In the genomic region with DNA sequence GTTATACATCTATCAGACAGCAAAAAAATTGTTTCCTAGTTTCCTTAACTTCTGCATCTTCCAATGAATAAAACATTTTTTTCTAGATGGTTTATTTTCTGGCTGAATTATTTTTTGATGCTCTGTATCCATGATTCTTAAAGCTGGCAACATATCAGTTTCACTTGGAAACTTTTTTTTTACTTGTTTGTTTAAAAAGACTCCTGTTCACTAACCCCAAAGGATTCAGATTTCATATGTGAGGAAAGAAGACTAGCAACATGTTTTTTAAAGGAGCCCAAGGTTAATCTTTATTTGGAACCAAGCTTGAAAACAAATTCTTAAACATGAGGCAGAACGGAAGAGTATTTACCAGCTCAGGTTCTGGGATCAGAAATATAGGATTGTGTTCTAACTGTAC, we compare ENCODE assay signal across 30 cellular contexts.
"Had no signal": no experiment of that assay in that cellular context is flagged by ENCODE, and none has a peak within 500 bp of the region (broad histone marks: within the 10 kb centered on the region; RNA-seq: fewer than 3 reads in every experiment).

No MANE protein-coding gene starts in this region.

- H3K36me3 ChIP-seq: left lung, lower lobe of right lung, pancreas, prostate gland, stomach, thyroid gland, transverse colon, upper lobe of left lung, vagina had no signal

- ATAC-seq: left colon; left lung; lower lobe of right lung; mucosa of descending colon; naive thymus-derived CD4-positive, alpha-beta T cell; natural killer cell treated with Interleukin-12 subunit alpha and Interleukin-12 subunit beta and Interleukin-15 and Interleukin-18, amount 100 ng/mL, for 72 hours; pancreas; right cardiac atrium; sciatic nerve; stimulated activated naive B cell treated with anti-CD40 and anti-IgM and Interleukin-4, amounts not matched to agents 10 μg/mL and 1 μg/mL and 100 μg/mL, for 72 hours; stimulated activated naive CD8-positive, alpha-beta T cell treated with anti-CD3 and anti-CD28 coated beads, Interleukin-15, Interleukin-2, amounts not matched to agents 100 U/mL and 50 U/mL, for 24 hours had no signal

- H3K27me3 Mint-ChIP-seq: natural killer cell treated with Interleukin-12 subunit alpha and Interleukin-12 subunit beta and Interleukin-15 and Interleukin-18, amount 100 ng/mL, for 72 hours; stimulated activated naive B cell treated with anti-CD40 and anti-IgM and Interleukin-4, amounts not matched to agents 10 μg/mL and 1 μg/mL and 100 μg/mL, for 72 hours had no signal

- H3K4me3 Mint-ChIP-seq: immature natural killer cell; naive thymus-derived CD4-positive, alpha-beta T cell; natural killer cell treated with Interleukin-12 subunit alpha and Interleukin-12 subunit beta and Interleukin-15 and Interleukin-18, amount 100 ng/mL, for 72 hours; stimulated activated naive B cell treated with anti-CD40 and anti-IgM and Interleukin-4, amounts not matched to agents 10 μg/mL and 1 μg/mL and 100 μg/mL, for 72 hours had no signal

- H3K4me3 ChIP-seq: left lung, lower lobe of right lung, mucosa of descending colon, pancreas, prostate gland, skin epidermis, stomach, testis, thyroid gland, transverse colon, upper lobe of left lung, vagina had no signal

- H3K36me3 Mint-ChIP-seq: immature natural killer cell; naive thymus-derived CD4-positive, alpha-beta T cell; stimulated activated naive B cell treated with anti-CD40 and anti-IgM and Interleukin-4, amounts not matched to agents 10 μg/mL and 1 μg/mL and 100 μg/mL, for 72 hours had no signal

- DNase-seq: immature natural killer cell; kidney; left colon; left lung; lower lobe of right lung; mammary epithelial cell; mesendoderm; midbrain; mucosa of descending colon; naive thymus-derived CD4-positive, alpha-beta T cell; pancreas; posterior cingulate gyrus; retina; right cardiac atrium; stimulated activated CD4-positive, alpha-beta T cell treated with anti-CD3 and anti-CD28 coated beads, Interleukin-12 subunit alpha, Interleukin-12 subunit beta, amount 100 ng/mL, for 4 hours; stimulated activated CD4-positive, alpha-beta T cell treated with anti-CD3 and anti-CD28 coated beads, Interleukin-15, amount 100 ng/mL, for 24 hours; stimulated activated CD4-positive, alpha-beta T cell treated with anti-CD3 and anti-CD28 coated beads, Interleukin-2, amount 100 ng/mL, for 24 hours; stimulated activated CD4-positive, alpha-beta T cell treated with anti-CD3 and anti-CD28 coated beads, Interleukin-4, amount 100 ng/mL, for 1 hour; stimulated activated naive B cell treated with anti-CD40 and anti-IgM and Interleukin-4, amounts not matched to agents 10 μg/mL and 1 μg/mL and 100 μg/mL, for 72 hours; stimulated activated naive CD8-positive, alpha-beta T cell treated with anti-CD3 and anti-CD28 coated beads, Interleukin-15, Interleukin-2, amounts not matched to agents 100 U/mL and 50 U/mL, for 24 hours; stomach; testis; thyroid gland; transverse colon; upper lobe of left lung had no signal

- H3K27me3 ChIP-seq: left lung, pancreas, stomach, testis, thyroid gland, transverse colon, upper lobe of left lung, vagina had no signal

- H3K9me3 ChIP-seq: pancreas, prostate gland, testis, thyroid gland, transverse colon, vagina had no signal

- H3K27ac ChIP-seq: left lung, lower lobe of right lung, pancreas, prostate gland, skin epidermis, stomach, testis, thyroid gland, transverse colon, upper lobe of left lung, vagina had no signal

- H3K27ac Mint-ChIP-seq: immature natural killer cell; naive thymus-derived CD4-positive, alpha-beta T cell; natural killer cell treated with Interleukin-12 subunit alpha and Interleukin-12 subunit beta and Interleukin-15 and Interleukin-18, amount 100 ng/mL, for 72 hours; stimulated activated naive B cell treated with anti-CD40 and anti-IgM and Interleukin-4, amounts not matched to agents 10 μg/mL and 1 μg/mL and 100 μg/mL, for 72 hours had no signal

- H3K4me1 Mint-ChIP-seq: immature natural killer cell; naive thymus-derived CD4-positive, alpha-beta T cell; stimulated activated naive B cell treated with anti-CD40 and anti-IgM and Interleukin-4, amounts not matched to agents 10 μg/mL and 1 μg/mL and 100 μg/mL, for 72 hours had no signal

- H3K4me1 ChIP-seq: left lung, lower lobe of right lung, pancreas, prostate gland, stomach, testis, thyroid gland, transverse colon, upper lobe of left lung, vagina had no signal
